In genomic region chr17:7613769-7614421, GRCh38 we compare ENCODE assay signal across 1 cellular context.
TF ChIP-seq lines count a peak whose summit lies in the region.

No MANE protein-coding gene starts in this region.

TF ChIP-seq in K562, 482 proteins besides CTCF, POLR2A, EP300 and RAD21:
- TF ChIP-seq HEY1 (CRISPR knock-in tag; IDR thresholded peaks at IDR 0.05; ENCODE audit: borderline replicate concordance) (no peak), POLR2B (IDR thresholded peaks at IDR 0.05; ENCODE audit: low read depth, partially characterized antibody) (no peak), EP400 (IDR thresholded peaks at IDR 0.05) (peak; percentile 45; the same call in 1 of the 2 replicates), FOXM1 (IDR thresholded peaks at IDR 0.05; ENCODE audit: low read depth) (no peak), FOXM1 (CRISPR knock-in tag; IDR thresholded peaks at IDR 0.05; ENCODE audit: low read depth) (no peak), ZNF263 (CRISPR knock-in tag; IDR thresholded peaks at IDR 0.05; ENCODE audit: borderline replicate concordance) (no peak), NR2C2 (CRISPR knock-in tag; IDR thresholded peaks at IDR 0.05) (no peak), NR2C2 (tag; IDR thresholded peaks at IDR 0.05) (0 out of 2 replicates have a peak, but pooled peaks have one; percentile 4), CHD1 (IDR thresholded peaks at IDR 0.05; ENCODE audit: low read length) (peak; percentile 39), TAF7 (tag; IDR thresholded peaks at IDR 0.05) (no peak), SMARCA4 (IDR thresholded peaks at IDR 0.05) (peak; percentile 63), SMARCE1 (IDR thresholded peaks at IDR 0.05) (0 out of 2 replicates have a peak, but pooled peaks have one; percentile 49), SAP30 (IDR thresholded peaks at IDR 0.05; ENCODE audit: borderline replicate concordance, insufficient read depth, low read depth, low read length, poor library complexity, severe bottlenecking) (peak; percentile 60), LCOR (CRISPR knock-in tag; IDR thresholded peaks at IDR 0.05) (0 out of 2 replicates have a peak, but pooled peaks have one; percentile 43), ARID2 (IDR thresholded peaks at IDR 0.05) (0 out of 2 replicates have a peak, but pooled peaks have one; percentile 26), FOSL1 (tag; conservative IDR thresholded peaks at IDR 0.05) (no peak), SMARCC2 (IDR thresholded peaks at IDR 0.05; ENCODE audit: low read depth) (peak; percentile 58; the same call in 1 of the 2 replicates), CEBPB (tag; IDR thresholded peaks at IDR 0.05) (peak; percentile 37; the same call in 1 of the 2 replicates), BRF1 (IDR thresholded peaks at IDR 0.05; ENCODE audit: borderline replicate concordance, extremely low read depth, insufficient read length) (no peak), ZNF217 (CRISPR knock-in tag; IDR thresholded peaks at IDR 0.05) (no peak), IRF2 (CRISPR knock-in tag; IDR thresholded peaks at IDR 0.05) (no peak), KAT2B (IDR thresholded peaks at IDR 0.05; ENCODE audit: low read depth, low read length) (no peak), GTF3C2 (IDR thresholded peaks at IDR 0.05; ENCODE audit: borderline replicate concordance, extremely low read depth, insufficient read length) (no peak)
- TF ChIP-seq, protein P1, sequence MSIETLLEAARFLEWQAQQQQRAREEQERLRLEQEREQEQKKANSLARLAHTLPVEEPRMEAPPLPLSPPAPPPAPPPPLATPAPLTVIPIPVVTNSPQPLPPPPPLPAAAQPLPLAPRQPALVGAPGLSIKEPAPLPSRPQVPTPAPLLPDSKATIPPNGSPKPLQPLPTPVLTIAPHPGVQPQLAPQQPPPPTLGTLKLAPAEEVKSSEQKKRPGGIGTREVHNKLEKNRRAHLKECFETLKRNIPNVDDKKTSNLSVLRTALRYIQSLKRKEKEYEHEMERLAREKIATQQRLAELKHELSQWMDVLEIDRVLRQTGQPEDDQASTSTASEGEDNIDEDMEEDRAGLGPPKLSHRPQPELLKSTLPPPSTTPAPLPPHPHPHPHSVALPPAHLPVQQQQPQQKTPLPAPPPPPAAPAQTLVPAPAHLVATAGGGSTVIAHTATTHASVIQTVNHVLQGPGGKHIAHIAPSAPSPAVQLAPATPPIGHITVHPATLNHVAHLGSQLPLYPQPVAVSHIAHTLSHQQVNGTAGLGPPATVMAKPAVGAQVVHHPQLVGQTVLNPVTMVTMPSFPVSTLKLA (conservative IDR thresholded peaks at IDR 0.05): peak in 1 of 2 experiments; percentile 11; a peak in 1 of 4 replicates
- TF ChIP-seq, protein P2, sequence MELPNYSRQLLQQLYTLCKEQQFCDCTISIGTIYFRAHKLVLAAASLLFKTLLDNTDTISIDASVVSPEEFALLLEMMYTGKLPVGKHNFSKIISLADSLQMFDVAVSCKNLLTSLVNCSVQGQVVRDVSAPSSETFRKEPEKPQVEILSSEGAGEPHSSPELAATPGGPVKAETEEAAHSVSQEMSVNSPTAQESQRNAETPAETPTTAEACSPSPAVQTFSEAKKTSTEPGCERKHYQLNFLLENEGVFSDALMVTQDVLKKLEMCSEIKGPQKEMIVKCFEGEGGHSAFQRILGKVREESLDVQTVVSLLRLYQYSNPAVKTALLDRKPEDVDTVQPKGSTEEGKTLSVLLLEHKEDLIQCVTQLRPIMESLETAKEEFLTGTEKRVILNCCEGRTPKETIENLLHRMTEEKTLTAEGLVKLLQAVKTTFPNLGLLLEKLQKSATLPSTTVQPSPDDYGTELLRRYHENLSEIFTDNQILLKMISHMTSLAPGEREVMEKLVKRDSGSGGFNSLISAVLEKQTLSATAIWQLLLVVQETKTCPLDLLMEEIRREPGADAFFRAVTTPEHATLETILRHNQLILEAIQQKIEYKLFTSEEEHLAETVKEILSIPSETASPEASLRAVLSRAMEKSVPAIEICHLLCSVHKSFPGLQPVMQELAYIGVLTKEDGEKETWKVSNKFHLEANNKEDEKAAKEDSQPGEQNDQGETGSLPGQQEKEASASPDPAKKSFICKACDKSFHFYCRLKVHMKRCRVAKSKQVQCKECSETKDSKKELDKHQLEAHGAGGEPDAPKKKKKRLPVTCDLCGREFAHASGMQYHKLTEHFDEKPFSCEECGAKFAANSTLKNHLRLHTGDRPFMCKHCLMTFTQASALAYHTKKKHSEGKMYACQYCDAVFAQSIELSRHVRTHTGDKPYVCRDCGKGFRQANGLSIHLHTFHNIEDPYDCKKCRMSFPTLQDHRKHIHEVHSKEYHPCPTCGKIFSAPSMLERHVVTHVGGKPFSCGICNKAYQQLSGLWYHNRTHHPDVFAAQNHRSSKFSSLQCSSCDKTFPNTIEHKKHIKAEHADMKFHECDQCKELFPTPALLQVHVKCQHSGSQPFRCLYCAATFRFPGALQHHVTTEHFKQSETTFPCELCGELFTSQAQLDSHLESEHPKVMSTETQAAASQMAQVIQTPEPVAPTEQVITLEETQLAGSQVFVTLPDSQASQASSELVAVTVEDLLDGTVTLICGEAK (IDR thresholded peaks at IDR 0.05): 0 out of 2 replicates have a peak, but pooled peaks have one; percentile 34
- TF ChIP-seq, protein P2 (CRISPR knock-in tag; IDR thresholded peaks at IDR 0.05): no peak
- TF ChIP-seq, protein P3, sequence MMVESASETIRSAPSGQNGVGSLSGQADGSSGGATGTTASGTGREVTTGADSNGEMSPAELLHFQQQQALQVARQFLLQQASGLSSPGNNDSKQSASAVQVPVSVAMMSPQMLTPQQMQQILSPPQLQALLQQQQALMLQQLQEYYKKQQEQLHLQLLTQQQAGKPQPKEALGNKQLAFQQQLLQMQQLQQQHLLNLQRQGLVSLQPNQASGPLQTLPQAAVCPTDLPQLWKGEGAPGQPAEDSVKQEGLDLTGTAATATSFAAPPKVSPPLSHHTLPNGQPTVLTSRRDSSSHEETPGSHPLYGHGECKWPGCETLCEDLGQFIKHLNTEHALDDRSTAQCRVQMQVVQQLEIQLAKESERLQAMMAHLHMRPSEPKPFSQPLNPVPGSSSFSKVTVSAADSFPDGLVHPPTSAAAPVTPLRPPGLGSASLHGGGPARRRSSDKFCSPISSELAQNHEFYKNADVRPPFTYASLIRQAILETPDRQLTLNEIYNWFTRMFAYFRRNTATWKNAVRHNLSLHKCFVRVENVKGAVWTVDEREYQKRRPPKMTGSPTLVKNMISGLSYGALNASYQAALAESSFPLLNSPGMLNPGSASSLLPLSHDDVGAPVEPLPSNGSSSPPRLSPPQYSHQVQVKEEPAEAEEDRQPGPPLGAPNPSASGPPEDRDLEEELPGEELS (CRISPR knock-in tag; IDR thresholded peaks at IDR 0.05; ENCODE audit: borderline replicate concordance): no peak
